1 cellular context compared by ENCODE assay signal in the genomic region with DNA sequence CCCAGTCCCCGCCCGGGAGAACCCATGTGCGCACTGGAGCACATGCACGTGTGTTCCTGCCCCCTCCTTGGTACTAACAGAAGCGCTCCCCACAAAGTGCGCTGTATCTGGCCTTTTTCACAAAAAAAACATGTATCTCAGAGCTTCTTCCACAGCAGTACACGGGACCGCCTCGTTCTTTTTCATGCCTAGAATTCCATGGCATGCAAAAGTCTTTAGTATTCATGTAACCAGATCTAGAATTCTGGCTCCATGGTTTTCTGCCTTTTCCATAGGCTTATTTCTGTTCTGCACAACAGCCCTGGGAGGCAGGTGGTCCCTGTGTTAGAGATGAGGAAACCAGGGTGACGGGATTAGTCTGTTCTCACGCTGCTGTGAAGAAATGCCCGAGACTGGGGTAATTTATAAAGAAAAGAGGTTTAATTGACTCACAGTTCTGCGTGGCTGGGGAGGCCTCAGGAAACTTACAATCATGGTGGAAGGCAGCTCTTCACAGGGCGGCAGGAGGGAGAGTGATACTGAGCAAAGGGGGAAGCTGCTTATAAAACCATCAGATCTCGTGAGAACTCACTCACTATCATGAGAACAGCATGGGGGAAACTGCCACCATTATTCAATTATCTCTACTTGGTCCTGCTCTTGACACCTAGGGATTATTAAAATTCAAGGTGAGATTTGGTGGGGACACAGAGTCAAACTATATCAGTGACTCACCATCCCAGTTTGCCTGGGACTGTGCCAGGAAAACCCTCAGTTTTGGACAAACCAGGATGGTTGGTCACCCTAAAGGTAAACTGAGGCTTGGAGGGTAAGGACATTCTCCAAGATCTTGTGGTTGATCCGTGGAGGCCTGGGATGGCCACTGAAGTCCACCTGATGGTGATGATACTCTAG.
A peak's percentile ranks its signal among the peaks of the same experiment; 100 is the strongest.
TF ChIP-seq lines count a peak whose summit lies in the region.

No MANE protein-coding gene starts in this region.

TF ChIP-seq in K562, 482 proteins besides CTCF, POLR2A, EP300 and RAD21 (continued from another document and continues in another):
- TF ChIP-seq, protein P1, sequence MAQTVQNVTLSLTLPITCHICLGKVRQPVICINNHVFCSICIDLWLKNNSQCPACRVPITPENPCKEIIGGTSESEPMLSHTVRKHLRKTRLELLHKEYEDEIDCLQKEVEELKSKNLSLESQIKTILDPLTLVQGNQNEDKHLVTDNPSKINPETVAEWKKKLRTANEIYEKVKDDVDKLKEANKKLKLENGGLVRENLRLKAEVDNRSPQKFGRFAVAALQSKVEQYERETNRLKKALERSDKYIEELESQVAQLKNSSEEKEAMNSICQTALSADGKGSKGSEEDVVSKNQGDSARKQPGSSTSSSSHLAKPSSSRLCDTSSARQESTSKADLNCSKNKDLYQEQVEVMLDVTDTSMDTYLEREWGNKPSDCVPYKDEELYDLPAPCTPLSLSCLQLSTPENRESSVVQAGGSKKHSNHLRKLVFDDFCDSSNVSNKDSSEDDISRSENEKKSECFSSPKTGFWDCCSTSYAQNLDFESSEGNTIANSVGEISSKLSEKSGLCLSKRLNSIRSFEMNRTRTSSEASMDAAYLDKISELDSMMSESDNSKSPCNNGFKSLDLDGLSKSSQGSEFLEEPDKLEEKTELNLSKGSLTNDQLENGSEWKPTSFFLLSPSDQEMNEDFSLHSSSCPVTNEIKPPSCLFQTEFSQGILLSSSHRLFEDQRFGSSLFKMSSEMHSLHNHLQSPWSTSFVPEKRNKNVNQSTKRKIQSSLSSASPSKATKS (CRISPR knock-in tag; IDR thresholded peaks at IDR 0.05): no peak
- TF ChIP-seq TCF7L2 (IDR thresholded peaks at IDR 0.05; ENCODE audit: low read depth, low read length) (no peak), KDM5B (IDR thresholded peaks at IDR 0.05; ENCODE audit: insufficient replicate concordance, low read depth, low read length) (peak; percentile 97), ADNP (tag; IDR thresholded peaks at IDR 0.05) (no peak), ZNF717 (CRISPR knock-in tag; IDR thresholded peaks at IDR 0.05) (no peak), SRSF9 (IDR thresholded peaks at IDR 0.05; ENCODE audit: borderline replicate concordance, low read depth, low read length) (no peak), ZNF282 (CRISPR knock-in tag; IDR thresholded peaks at IDR 0.05) (no peak), HCFC1 (IDR thresholded peaks at IDR 0.05; ENCODE audit: low read depth, low read length) (no peak), DDX20 (tag; IDR thresholded peaks at IDR 0.05; ENCODE audit: low read depth) (no peak), BRF1 (IDR thresholded peaks at IDR 0.05; ENCODE audit: borderline replicate concordance, extremely low read depth, insufficient read length) (no peak), GABPB2 (CRISPR knock-in tag; conservative IDR thresholded peaks at IDR 0.05) (no peak), SMAD2 (IDR thresholded peaks at IDR 0.05; ENCODE audit: low read depth, low read length) (no peak), NELFE (IDR thresholded peaks at IDR 0.05; ENCODE audit: insufficient read depth, insufficient read length) (no peak), NFE2L1 (tag; IDR thresholded peaks at IDR 0.05; ENCODE audit: borderline replicate concordance, low read depth) (no peak), MAFF (IDR thresholded peaks at IDR 0.05; ENCODE audit: low read length) (peak; percentile 40; the same call in 1 of the 2 replicates), GTF2E2 (tag; IDR thresholded peaks at IDR 0.05) (0 out of 2 replicates have a peak, but pooled peaks have one; percentile 31), BMI1 (IDR thresholded peaks at IDR 0.05; ENCODE audit: low read length) (no peak), ZNF431 (CRISPR knock-in tag; IDR thresholded peaks at IDR 0.05) (no peak; the same call in 1 of the 2 replicates), ZNF277 (CRISPR knock-in tag; IDR thresholded peaks at IDR 0.05; ENCODE audit: borderline replicate concordance) (no peak), ZNF124 (CRISPR knock-in tag; IDR thresholded peaks at IDR 0.05) (no peak), SMARCE1 (IDR thresholded peaks at IDR 0.05) (no peak), GABPA (tag; conservative IDR thresholded peaks at IDR 0.05; ENCODE audit: low read depth) (no peak), HES1 (IDR thresholded peaks at IDR 0.05; ENCODE audit: low read depth) (no peak), HMGXB4 (CRISPR knock-in tag; IDR thresholded peaks at IDR 0.05) (0 out of 2 replicates have a peak, but pooled peaks have one; percentile 26), FOXP1 (CRISPR knock-in tag; IDR thresholded peaks at IDR 0.05) (0 out of 2 replicates have a peak, but pooled peaks have one; percentile 43), RBM39 (optimal IDR thresholded peaks at IDR 0.05; ENCODE audit: low read depth, low read length) (no peak), HSF4 (CRISPR knock-in tag; IDR thresholded peaks at IDR 0.05; ENCODE audit: borderline replicate concordance) (no peak), SMC3 (conservative IDR thresholded peaks at IDR 0.05; ENCODE audit: insufficient read depth, low read depth, low read length) (no peak), RCOR1 (IDR thresholded peaks at IDR 0.05; ENCODE audit: borderline replicate concordance in 1 of 2, low read depth in 2 of 2, low read length in 2 of 2) (0 out of 4 replicates have a peak, but pooled peaks of 1 of the 2 experiments have one; percentile 29), HIVEP1 (CRISPR knock-in tag; IDR thresholded peaks at IDR 0.05) (no peak), ASH1L (IDR thresholded peaks at IDR 0.05; ENCODE audit: borderline replicate concordance, low read depth, partially characterized antibody) (no peak), TGIF2 (CRISPR knock-in tag; IDR thresholded peaks at IDR 0.05) (no peak), ZNF133 (CRISPR knock-in tag; IDR thresholded peaks at IDR 0.05) (no peak), E2F5 (CRISPR knock-in tag; IDR thresholded peaks at IDR 0.05) (peak; percentile 38; the same call in 1 of the 2 replicates), ZNF707 (CRISPR knock-in tag; conservative IDR thresholded peaks at IDR 0.05) (no peak), EGR1 (conservative IDR thresholded peaks at IDR 0.05) (no peak), GTF2F1 (IDR thresholded peaks at IDR 0.05; ENCODE audit: low read depth, low read length) (0 out of 2 replicates have a peak, but pooled peaks have one; percentile 51), SNRNP70 (optimal IDR thresholded peaks at IDR 0.05; ENCODE audit: low read depth, low read length) (no peak), SREBF2 (CRISPR knock-in tag; IDR thresholded peaks at IDR 0.05) (no peak), NR1H2 (CRISPR knock-in tag; IDR thresholded peaks at IDR 0.05) (no peak), ELF4 (CRISPR knock-in tag; IDR thresholded peaks at IDR 0.05) (no peak), OTX1 (CRISPR knock-in tag; IDR thresholded peaks at IDR 0.05) (no peak), ZNF511 (CRISPR knock-in tag; IDR thresholded peaks at IDR 0.05) (peak; percentile 61; the same call in 1 of the 2 replicates), ZNF77 (CRISPR knock-in tag; IDR thresholded peaks at IDR 0.05) (no peak), ZNF212 (CRISPR knock-in tag; IDR thresholded peaks at IDR 0.05) (no peak), BCLAF1 (IDR thresholded peaks at IDR 0.05; ENCODE audit: borderline replicate concordance in 1 of 2, control insufficient read depth in 1 of 2, low read depth in 2 of 2, low read length in 1 of 2) (no peak), ZNF165 (CRISPR knock-in tag; IDR thresholded peaks at IDR 0.05; ENCODE audit: borderline replicate concordance) (no peak), KDM4B (IDR thresholded peaks at IDR 0.05; ENCODE audit: borderline replicate concordance in 2 of 2, low read depth in 1 of 2) (no peak), CHCHD3 (CRISPR knock-in tag; IDR thresholded peaks at IDR 0.05) (no peak), FOXA1 (IDR thresholded peaks at IDR 0.05; ENCODE audit: borderline replicate concordance) (no peak)
- TF ChIP-seq, protein P2, sequence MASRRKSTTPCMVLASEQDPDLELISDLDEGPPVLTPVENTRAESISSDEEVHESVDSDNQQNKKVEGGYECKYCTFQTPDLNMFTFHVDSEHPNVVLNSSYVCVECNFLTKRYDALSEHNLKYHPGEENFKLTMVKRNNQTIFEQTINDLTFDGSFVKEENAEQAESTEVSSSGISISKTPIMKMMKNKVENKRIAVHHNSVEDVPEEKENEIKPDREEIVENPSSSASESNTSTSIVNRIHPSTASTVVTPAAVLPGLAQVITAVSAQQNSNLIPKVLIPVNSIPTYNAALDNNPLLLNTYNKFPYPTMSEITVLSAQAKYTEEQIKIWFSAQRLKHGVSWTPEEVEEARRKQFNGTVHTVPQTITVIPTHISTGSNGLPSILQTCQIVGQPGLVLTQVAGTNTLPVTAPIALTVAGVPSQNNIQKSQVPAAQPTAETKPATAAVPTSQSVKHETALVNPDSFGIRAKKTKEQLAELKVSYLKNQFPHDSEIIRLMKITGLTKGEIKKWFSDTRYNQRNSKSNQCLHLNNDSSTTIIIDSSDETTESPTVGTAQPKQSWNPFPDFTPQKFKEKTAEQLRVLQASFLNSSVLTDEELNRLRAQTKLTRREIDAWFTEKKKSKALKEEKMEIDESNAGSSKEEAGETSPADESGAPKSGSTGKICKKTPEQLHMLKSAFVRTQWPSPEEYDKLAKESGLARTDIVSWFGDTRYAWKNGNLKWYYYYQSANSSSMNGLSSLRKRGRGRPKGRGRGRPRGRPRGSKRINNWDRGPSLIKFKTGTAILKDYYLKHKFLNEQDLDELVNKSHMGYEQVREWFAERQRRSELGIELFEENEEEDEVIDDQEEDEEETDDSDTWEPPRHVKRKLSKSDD (conservative IDR thresholded peaks at IDR 0.05; ENCODE audit: low read length): no peak
- TF ChIP-seq, protein P3, sequence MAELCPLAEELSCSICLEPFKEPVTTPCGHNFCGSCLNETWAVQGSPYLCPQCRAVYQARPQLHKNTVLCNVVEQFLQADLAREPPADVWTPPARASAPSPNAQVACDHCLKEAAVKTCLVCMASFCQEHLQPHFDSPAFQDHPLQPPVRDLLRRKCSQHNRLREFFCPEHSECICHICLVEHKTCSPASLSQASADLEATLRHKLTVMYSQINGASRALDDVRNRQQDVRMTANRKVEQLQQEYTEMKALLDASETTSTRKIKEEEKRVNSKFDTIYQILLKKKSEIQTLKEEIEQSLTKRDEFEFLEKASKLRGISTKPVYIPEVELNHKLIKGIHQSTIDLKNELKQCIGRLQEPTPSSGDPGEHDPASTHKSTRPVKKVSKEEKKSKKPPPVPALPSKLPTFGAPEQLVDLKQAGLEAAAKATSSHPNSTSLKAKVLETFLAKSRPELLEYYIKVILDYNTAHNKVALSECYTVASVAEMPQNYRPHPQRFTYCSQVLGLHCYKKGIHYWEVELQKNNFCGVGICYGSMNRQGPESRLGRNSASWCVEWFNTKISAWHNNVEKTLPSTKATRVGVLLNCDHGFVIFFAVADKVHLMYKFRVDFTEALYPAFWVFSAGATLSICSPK (IDR thresholded peaks at IDR 0.05; ENCODE audit: borderline replicate concordance): no peak
